Comparison of ENCODE assay signal across 8 cellular contexts in the genomic region with DNA sequence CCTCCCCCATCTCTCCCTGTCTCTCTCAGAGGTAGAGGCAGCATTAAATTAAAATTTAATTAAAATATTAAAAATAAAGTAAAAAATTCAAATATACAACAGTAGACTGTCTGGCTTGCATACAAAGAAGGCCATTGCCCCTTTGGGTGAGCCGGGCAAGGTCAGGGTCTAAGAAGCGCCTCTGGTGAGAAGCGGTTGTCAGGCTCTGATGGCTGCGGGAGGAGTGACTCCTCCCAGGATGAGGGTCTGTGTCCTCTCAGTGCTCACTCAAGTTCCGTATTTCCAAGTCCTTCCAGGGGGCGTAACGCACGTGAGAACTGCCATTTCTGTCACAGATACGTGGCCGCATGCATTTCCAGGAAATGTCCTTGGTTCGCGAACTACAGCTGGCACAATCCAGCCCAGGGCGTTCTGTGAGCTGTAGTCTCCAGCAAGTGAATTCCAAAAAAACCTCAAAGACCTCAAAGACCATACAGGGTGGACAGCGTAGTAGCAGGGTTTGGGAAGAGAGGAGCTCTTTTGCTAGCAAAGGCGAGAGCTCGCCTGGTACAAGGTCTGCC. TPM values are rescaled to one million over a fixed set of nuclear protein-coding genes. Genes with fewer than 3 reads are reported as not detected.
DNase-seq lines count a peak whose midpoint lies in the region; ATAC-seq and TF ChIP-seq lines count a peak whose summit lies in the region.

No MANE protein-coding gene starts in this region.

- H3K27ac ChIP-seq in SK-N-SH (ENCODE audit: low read depth in 2 of 2, low read length in 1 of 2), result peak overlapping the region; percentile 86 to 98
- peak overlapping the region; percentile 90 for H3K27ac ChIP-seq in epithelial cell of prostate

- H3K27me3 ChIP-seq in SK-N-SH (ENCODE audit: insufficient read depth) (no peaks in the 10 kb centered on the region), neuron (ENCODE audit: insufficient read depth, low read length) (no peaks in the 10 kb centered on the region)

- H3K36me3 ChIP-seq in SK-N-SH (replicated peaks in 1 of 2; ENCODE audit: control insufficient read depth in 1 of 2, insufficient read depth in 2 of 2, low read length in 1 of 2) (peaks cover 20 to 32% of the 10 kb centered on the region in 2 experiments), neuron (ENCODE audit: insufficient read depth, low read length) (no peaks in the 10 kb centered on the region)

- H3K4me2 ChIP-seq in SK-N-SH, result peak overlapping the region; percentile 81

- H3K9me3 ChIP-seq in SK-N-SH (no peaks in the 10 kb centered on the region), neuron (ENCODE audit: low read length) (peaks cover 11% of the 10 kb centered on the region)

- peak overlapping the region; percentile 80 to 82 for H3K4me3 ChIP-seq in SK-N-SH (ENCODE audit: low read depth in 2 of 2, low read length in 1 of 2)
- peak overlapping the region; percentile 70 for H3K4me3 ChIP-seq in neuron (ENCODE audit: low read length)

- H3K4me1 ChIP-seq in SK-N-SH (ENCODE audit: control insufficient read depth in 1 of 2, insufficient read depth in 2 of 2, low read depth in 1 of 2, low read length in 1 of 2), result peaks cover 0 to 25% of the 10 kb centered on the region in 2 experiments; a peak in 1 of 4 replicates
- H3K4me1 ChIP-seq in neuron (ENCODE audit: insufficient read depth, low read length), result peaks cover 7% of the 10 kb centered on the region

- no peaks in the 10 kb centered on the region for H3K9me2 ChIP-seq in SK-N-SH

- ATAC-seq in GM19035 (IDR thresholded peaks at IDR 0.05; ENCODE audit: unreplicated experiment) (peak; percentile 21), HG03378 (IDR thresholded peaks at IDR 0.05; ENCODE audit: unreplicated experiment) (peak; percentile 19)

- H3K9ac ChIP-seq in SK-N-SH, result peak overlapping the region; percentile 86

- TF ChIP-seq RAD21 in SK-N-SH (IDR thresholded peaks at IDR 0.05; ENCODE audit: low read length), result no peak

- POLR2A ChIA-PET in SK-N-SH (lab: Yijun Ruan, JAX), result interaction anchor here (1.0 kb wide), 2 partner anchors 56 to 194 kb away, joined by 3 to 8 read pairs; a partner anchor contains a TSS

- under 1% methylated on average over 15 of the region's 16 CpGs for WGBS in SK-N-SH (ENCODE audit: low lambda C conversion rate)

- DNase-seq in COLO829 (ENCODE audit: low spot score) (peak; percentile 14), SK-N-SH (peak; percentile 61), epithelial cell of prostate (ENCODE audit: low read depth, low spot score) (no peak), LoVo (ENCODE audit: low spot score) (no peak), retina (no peak)

- no peak for TF ChIP-seq CTCF in SK-N-SH (IDR thresholded peaks at IDR 0.05)

- TF ChIP-seq EP300 in SK-N-SH (IDR thresholded peaks at IDR 0.05; ENCODE audit: borderline replicate concordance in 1 of 2, low read depth in 1 of 2, low read length in 1 of 2), result no peak

- CTCF ChIA-PET in SK-N-SH (lab: Yijun Ruan, JAX), result interaction anchor here (1.0 to 1.2 kb wide), 2 partner anchors 20 to 89 kb away, joined by 4 to 5 read pairs; no protein-coding TSS in a partner anchor

- peaks cover 7% of the 10 kb centered on the region for H3F3A ChIP-seq in SK-N-SH (replicated peaks; ENCODE audit: insufficient read depth)

- H3K79me2 ChIP-seq in SK-N-SH (ENCODE audit: insufficient read depth), result peaks cover 18% of the 10 kb centered on the region; the same call in 1 of the 2 replicates

- no peaks in the 10 kb centered on the region for H4K20me1 ChIP-seq in SK-N-SH (ENCODE audit: insufficient read depth)

- H2AFZ ChIP-seq in SK-N-SH (ENCODE audit: low read depth) (peak overlapping the region; percentile 95), neuron (ENCODE audit: low read depth, low read length) (peak overlapping the region; percentile 61)

TF ChIP-seq in SK-N-SH, 30 proteins besides CTCF, POLR2A, EP300 and RAD21:
- no peak for TF ChIP-seq FOXJ3 (CRISPR knock-in tag; IDR thresholded peaks at IDR 0.05)
- TF ChIP-seq, protein P1, sequence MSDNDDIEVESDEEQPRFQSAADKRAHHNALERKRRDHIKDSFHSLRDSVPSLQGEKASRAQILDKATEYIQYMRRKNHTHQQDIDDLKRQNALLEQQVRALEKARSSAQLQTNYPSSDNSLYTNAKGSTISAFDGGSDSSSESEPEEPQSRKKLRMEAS (IDR thresholded peaks at IDR 0.05; ENCODE audit: low read depth), result peak; percentile 47; the same call in 1 of the 2 replicates
- peak; percentile 73 for TF ChIP-seq POLR2AphosphoS5 (IDR thresholded peaks at IDR 0.05; ENCODE audit: low read depth, low read length)
- TF ChIP-seq MXI1 (IDR thresholded peaks at IDR 0.05; ENCODE audit: low read depth, low read length), result peak; percentile 98
- 0 out of 2 replicates have a peak, but pooled peaks have one; percentile 11 for TF ChIP-seq SIN3A (IDR thresholded peaks at IDR 0.05; ENCODE audit: borderline replicate concordance, low read depth, low read length)
- no peak for TF ChIP-seq MEF2A (IDR thresholded peaks at IDR 0.05; ENCODE audit: borderline replicate concordance, low read depth)
- TF ChIP-seq, protein P2, sequence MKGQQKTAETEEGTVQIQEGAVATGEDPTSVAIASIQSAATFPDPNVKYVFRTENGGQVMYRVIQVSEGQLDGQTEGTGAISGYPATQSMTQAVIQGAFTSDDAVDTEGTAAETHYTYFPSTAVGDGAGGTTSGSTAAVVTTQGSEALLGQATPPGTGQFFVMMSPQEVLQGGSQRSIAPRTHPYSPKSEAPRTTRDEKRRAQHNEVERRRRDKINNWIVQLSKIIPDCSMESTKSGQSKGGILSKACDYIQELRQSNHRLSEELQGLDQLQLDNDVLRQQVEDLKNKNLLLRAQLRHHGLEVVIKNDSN (IDR thresholded peaks at IDR 0.05; ENCODE audit: borderline replicate concordance, low read depth), result no peak
- TF ChIP-seq, protein P3, sequence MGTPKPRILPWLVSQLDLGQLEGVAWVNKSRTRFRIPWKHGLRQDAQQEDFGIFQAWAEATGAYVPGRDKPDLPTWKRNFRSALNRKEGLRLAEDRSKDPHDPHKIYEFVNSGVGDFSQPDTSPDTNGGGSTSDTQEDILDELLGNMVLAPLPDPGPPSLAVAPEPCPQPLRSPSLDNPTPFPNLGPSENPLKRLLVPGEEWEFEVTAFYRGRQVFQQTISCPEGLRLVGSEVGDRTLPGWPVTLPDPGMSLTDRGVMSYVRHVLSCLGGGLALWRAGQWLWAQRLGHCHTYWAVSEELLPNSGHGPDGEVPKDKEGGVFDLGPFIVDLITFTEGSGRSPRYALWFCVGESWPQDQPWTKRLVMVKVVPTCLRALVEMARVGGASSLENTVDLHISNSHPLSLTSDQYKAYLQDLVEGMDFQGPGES (IDR thresholded peaks at IDR 0.05; ENCODE audit: low read depth, low read length), result no peak
TF ChIP-seq in SK-N-SH: peak in this region for 4.

RNA-seq across cellular contexts. Expression of a gene that starts 0.7 kb away (rescaled TPM):
- 7.9 and 8.1 TPM in 2 replicates for polyA plus RNA-seq in SK-N-SH (2012; rRNA removed)
- 7.8 and 8.6 TPM in 2 replicates for polyA plus RNA-seq in SK-N-SH (2012; cell fraction: cytosol; rRNA removed)
- 11.2 and 18.2 TPM in 2 replicates for polyA plus RNA-seq in SK-N-SH (2012; cell fraction: nucleus; rRNA removed)

RNA-seq across cellular contexts. Expression of a gene that starts 39.7 kb away (rescaled TPM):
- polyA plus RNA-seq in SK-N-SH (2012; rRNA removed), result 17.9 and 18.5 TPM in 2 replicates
- 12.0 and 14.1 TPM in 2 replicates for polyA plus RNA-seq in SK-N-SH (2012; cell fraction: cytosol; rRNA removed)
- 24.9 and 27.0 TPM in 2 replicates for polyA plus RNA-seq in SK-N-SH (2012; cell fraction: nucleus; rRNA removed)

RNA-seq across cellular contexts. Expression of a gene that starts 55.9 kb away (rescaled TPM):
- polyA plus RNA-seq in SK-N-SH (2012; rRNA removed), result 14.3 and 17.9 TPM in 2 replicates
- 11.1 and 11.6 TPM in 2 replicates for polyA plus RNA-seq in SK-N-SH (2012; cell fraction: cytosol; rRNA removed)
- polyA plus RNA-seq in SK-N-SH (2012; cell fraction: nucleus; rRNA removed), result 53.3 and 61.2 TPM in 2 replicates

RNA-seq across cellular contexts. Expression of a gene that starts 56.4 kb away (rescaled TPM):
- 0.03 TPM in 2 replicates for polyA plus RNA-seq in SK-N-SH (2012; rRNA removed)
- polyA plus RNA-seq in SK-N-SH (2012; cell fraction: cytosol; rRNA removed), result 0.01 TPM in 2 replicates
- polyA plus RNA-seq in SK-N-SH (2012; cell fraction: nucleus; rRNA removed), result 0.25 and 0.32 TPM in 2 replicates

Comparison
In these comparisons a context has a peak if more than half of its experiments do, and no peak if none do; other contexts are left out.
1. DNase-seq: peak in COLO829 (single experiment) and SK-N-SH (single experiment); none in epithelial cell of prostate (single experiment), LoVo (single experiment) and retina (single experiment).